24 cellular contexts compared by ENCODE assay signal in genomic region chr15:67011620-67012005, GRCh38.
"Had no signal": no experiment of that assay in that cellular context is flagged by ENCODE, and none has a peak within 500 bp of the region (broad histone marks: within the 10 kb centered on the region; RNA-seq: fewer than 3 reads in every experiment).

No MANE protein-coding gene starts in this region.

- FAIRE-seq: astrocyte had no signal

- H3K4me1 ChIP-seq: lower lobe of right lung had no signal

- ATAC-seq: activated CD4-positive, CD25-positive, alpha-beta regulatory T cell treated with anti-CD3 and anti-CD28 coated beads, Interleukin-2, amount 50 U/mL, for 24 hours; effector memory CD8-positive, alpha-beta T cell; foreskin keratinocyte; heart right ventricle; mucosa of descending colon had no signal

- H3K4me3 ChIP-seq: heart right ventricle, lower lobe of right lung, mucosa of descending colon, right atrium auricular region, spleen, tibial nerve had no signal

- H3K36me3 ChIP-seq: heart right ventricle, lower lobe of right lung, right atrium auricular region, spleen, tibial nerve, WERI-Rb-1 had no signal

- H3K27ac ChIP-seq: foreskin keratinocyte, heart right ventricle, lower lobe of right lung, right atrium auricular region, spleen, tibial nerve, WERI-Rb-1 had no signal

- H3K27me3 ChIP-seq: foreskin keratinocyte, heart right ventricle, right atrium auricular region, spleen, tibial nerve had no signal

- H3K9me3 ChIP-seq: lower lobe of right lung, mucosa of descending colon, right atrium auricular region, spleen, tibial nerve had no signal

- DNase-seq: activated CD4-positive, alpha-beta T cell treated with anti-CD3 and anti-CD28 coated beads for 48 hours; activated CD4-positive, alpha-beta T cell treated with anti-CD3 and anti-CD28 coated beads, Interleukin-2, amount 50 U/mL, for 48 hours; activated CD8-positive, alpha-beta memory T cell treated with anti-CD3 and anti-CD28 coated beads for 24 hours; activated effector memory CD4-positive, alpha-beta T cell treated with anti-CD3 and anti-CD28 coated beads, Interleukin-2, amount 50 U/mL, for 16 hours; activated naive CD4-positive, alpha-beta T cell treated with anti-CD3 and anti-CD28 coated beads for 36 hours; activated naive CD8-positive, alpha-beta T cell treated with anti-CD3 and anti-CD28 coated beads, Interleukin-2, amount 10 ng/mL, durations not matched to agents 7 days and 5 days; caudate nucleus; cortex of kidney; effector memory CD8-positive, alpha-beta T cell; erythroblast; foreskin keratinocyte; heart right ventricle; lower lobe of right lung; mucosa of descending colon; nephron progenitor cell; nucleus accumbens; spleen; stimulated activated naive CD4-positive, alpha-beta T cell treated with Interleukin-2 at 50 U/mL for 16 hours; T-helper 9 cell; WERI-Rb-1 had no signal
